In genomic region chr22:40805699-40806203, GRCh38 we compare ENCODE assay signal across 21 cellular contexts. TPM values are rescaled to one million over a fixed set of nuclear protein-coding genes. Genes with fewer than 3 reads are reported as not detected.
DNase-seq lines count a peak whose midpoint lies in the region; ATAC-seq, FAIRE-seq and TF ChIP-seq lines count a peak whose summit lies in the region.
"Had no signal": no experiment of that assay in that cellular context is flagged by ENCODE, and none has a peak within 500 bp of the region (broad histone marks: within the 10 kb centered on the region; RNA-seq: fewer than 3 reads in every experiment).

No MANE protein-coding gene starts in this region.

- CTCF ChIA-PET in HepG2 (lab: Yijun Ruan, JAX; ENCODE audit: low intra/inter-chr PET ratio, low total read pairs), result no interaction called here

- H3K27ac ChIP-seq in HepG2 (ENCODE audit: extremely low read length, insufficient read depth, low read length), result no peak overlapping the region
- no peak overlapping the region for H3K27ac ChIP-seq in right lobe of liver
- H3K27ac ChIP-seq in endodermal cell (ENCODE audit: low read depth, low read length), result no peak overlapping the region
- H3K27ac ChIP-seq in neural progenitor cell, result peak overlapping the region; percentile 55
- peak overlapping the region; percentile 32 for H3K27ac ChIP-seq in smooth muscle cell (ENCODE audit: low read depth)
- H3K27ac ChIP-seq: BLaER1 treated with 17β-estradiol and CSF1 and Interleukin-3, amounts not matched to agents 10 nM and 100 nM; HL-60 had no signal

- TF ChIP-seq EP300 in HepG2 (IDR thresholded peaks at IDR 0.05; ENCODE audit: low read depth in 2 of 2, low read length in 2 of 2) (no peak), HepG2 (CRISPR knock-in tag; IDR thresholded peaks at IDR 0.05; ENCODE audit: borderline replicate concordance) (no peak)

- intact Hi-C loops in HepG2 (cut with micrococcal nuclease; ENCODE audit: unreplicated experiment), result no loop called here
- intact Hi-C loops in right lobe of liver (cut with DNase I), result no loop called here

- TF ChIP-seq RAD21 in HepG2 (CRISPR knock-in tag; IDR thresholded peaks at IDR 0.05), result no peak

- peaks cover 16% of the 10 kb centered on the region for H3K79me2 ChIP-seq in HepG2 (ENCODE audit: insufficient read depth, low read length)
- H3K79me2 ChIP-seq in neural progenitor cell (ENCODE audit: low read depth), result peaks cover 56% of the 10 kb centered on the region
- peaks cover 78% of the 10 kb centered on the region for H3K79me2 ChIP-seq in smooth muscle cell (ENCODE audit: low read depth)

- H4K20me1 ChIP-seq in HepG2 (ENCODE audit: insufficient read depth, low read length) (no peaks in the 10 kb centered on the region), neural progenitor cell (ENCODE audit: low read depth) (peaks cover 11% of the 10 kb centered on the region), smooth muscle cell (ENCODE audit: low read depth) (peaks cover 11% of the 10 kb centered on the region)

- no TSS peak for BruUV-seq in HepG2 (replicated peaks; lab: Mats Ljungman, UMichigan)

- no peak overlapping the region for H3K4me3 ChIP-seq in HepG2 (replicated peaks in 1 of 3; ENCODE audit: insufficient read depth in 1 of 3, low read depth in 2 of 3, low read length in 3 of 3)
- H3K4me3 ChIP-seq in right lobe of liver, result no peak overlapping the region
- no peak overlapping the region for H3K4me3 ChIP-seq in endodermal cell (ENCODE audit: low read length)
- no peak overlapping the region for H3K4me3 ChIP-seq in neural progenitor cell
- no peak overlapping the region for H3K4me3 ChIP-seq in smooth muscle cell
- H3K4me3 ChIP-seq: BLaER1 treated with 17β-estradiol and CSF1 and Interleukin-3, amounts not matched to agents 10 nM and 100 nM had no signal

- POLR2A ChIA-PET in HepG2 (lab: Yijun Ruan, JAX), result interaction anchor here (0.5 kb wide), 1 partner anchor 73 kb away, joined by 4 read pairs; no protein-coding TSS in a partner anchor

- peak overlapping the region; percentile 20 for H3K27ac Mint-ChIP-seq in endodermal cell
- H3K27ac Mint-ChIP-seq in neural progenitor cell, result no peak overlapping the region
- H3K27ac Mint-ChIP-seq: HFFc6 had no signal

- no peak overlapping the region for H3K4me3 Mint-ChIP-seq in endodermal cell
- no peak overlapping the region for H3K4me3 Mint-ChIP-seq in neural progenitor cell
- H3K4me3 Mint-ChIP-seq: CD4-positive, CD25-positive, alpha-beta regulatory T cell; HFFc6 had no signal

- TF ChIP-seq CTCF in HepG2 (CRISPR knock-in tag; IDR thresholded peaks at IDR 0.05) (no peak), right lobe of liver (IDR thresholded peaks at IDR 0.05) (no peak), endodermal cell (conservative IDR thresholded peaks at IDR 0.05) (no peak), neural progenitor cell (IDR thresholded peaks at IDR 0.05) (no peak), smooth muscle cell (IDR thresholded peaks at IDR 0.05; ENCODE audit: borderline replicate concordance, insufficient read depth, poor library complexity, severe bottlenecking) (no peak)

- H3K9me3 ChIP-seq in HepG2 (ENCODE audit: low read length), result no peaks in the 10 kb centered on the region
- H3K9me3 ChIP-seq in right lobe of liver, result no peaks in the 10 kb centered on the region
- H3K9me3 ChIP-seq in endodermal cell (ENCODE audit: control insufficient read depth, low read length), result no peaks in the 10 kb centered on the region
- no peaks in the 10 kb centered on the region for H3K9me3 ChIP-seq in neural progenitor cell (ENCODE audit: low read depth)
- H3K9me3 ChIP-seq in smooth muscle cell (replicated peaks; ENCODE audit: low read depth), result no peaks in the 10 kb centered on the region
- H3K9me3 ChIP-seq: BLaER1 treated with 17β-estradiol and CSF1 and Interleukin-3, amounts not matched to agents 10 nM and 100 nM had no signal

- H3K4me1 ChIP-seq in HepG2 (ENCODE audit: insufficient read depth, low read length) (peaks cover 10% of the 10 kb centered on the region), right lobe of liver (no peaks in the 10 kb centered on the region), endodermal cell (ENCODE audit: control insufficient read depth, insufficient read depth, low read length) (no peaks in the 10 kb centered on the region), neural progenitor cell (peaks cover 7% of the 10 kb centered on the region), smooth muscle cell (ENCODE audit: low read depth) (no peaks in the 10 kb centered on the region)

- H3K27me3 ChIP-seq in HepG2 (ENCODE audit: control insufficient read depth in 1 of 2, insufficient read depth in 2 of 2, low read length in 2 of 2) (no peaks in the 10 kb centered on the region), right lobe of liver (no peaks in the 10 kb centered on the region), endodermal cell (ENCODE audit: control insufficient read depth, insufficient read depth, low read length, poor library complexity, severe bottlenecking) (no peaks in the 10 kb centered on the region), neural progenitor cell (no peaks in the 10 kb centered on the region), smooth muscle cell (ENCODE audit: low read depth) (no peaks in the 10 kb centered on the region)
- H3K27me3 ChIP-seq: BLaER1 treated with 17β-estradiol and CSF1 and Interleukin-3, amounts not matched to agents 10 nM and 100 nM had no signal

- in situ Hi-C loops in HepG2 (cut with HindIII; ENCODE audit: extremely low pct_ligation_motif_present, low pct_unique_long_range_greater_than_20kb), result no loop called here

- TF ChIP-seq POLR2A in HepG2 (IDR thresholded peaks at IDR 0.05; ENCODE audit: insufficient read depth in 1 of 2, low read depth in 2 of 2, low read length in 2 of 2) (no peak), right lobe of liver (IDR thresholded peaks at IDR 0.05) (no peak)

- no peaks in the 10 kb centered on the region for H3K27me3 Mint-ChIP-seq in endodermal cell (ENCODE audit: insufficient read depth)
- H3K27me3 Mint-ChIP-seq in neural progenitor cell (ENCODE audit: insufficient read depth, low read depth), result peaks cover 6% of the 10 kb centered on the region
- H3K27me3 Mint-ChIP-seq: CD4-positive, CD25-positive, alpha-beta regulatory T cell had no signal

- H3K9me3 Mint-ChIP-seq in endodermal cell (no peaks in the 10 kb centered on the region), neural progenitor cell (no peaks in the 10 kb centered on the region)
- H3K9me3 Mint-ChIP-seq: CD4-positive, CD25-positive, alpha-beta regulatory T cell; HFFc6 had no signal

- no peak overlapping the region for H3K9ac ChIP-seq in HepG2 (ENCODE audit: insufficient read depth, low read depth, low read length)
- H3K9ac ChIP-seq in endodermal cell (ENCODE audit: extremely low read depth, low read length, poor library complexity, severe bottlenecking), result no peak overlapping the region
- H3K9ac ChIP-seq in neural progenitor cell, result no peak overlapping the region
- H3K9ac ChIP-seq in smooth muscle cell (ENCODE audit: low read depth), result no peak overlapping the region
- H3K9ac ChIP-seq: BLaER1 treated with 17β-estradiol and CSF1 and Interleukin-3, amounts not matched to agents 10 nM and 100 nM had no signal

- ATAC-seq in HepG2 (no peak), right lobe of liver (no peak)

- H3K4me2 ChIP-seq in HepG2 (ENCODE audit: low read depth, low read length) (no peak overlapping the region), neural progenitor cell (no peak overlapping the region), smooth muscle cell (peak overlapping the region; percentile 10)
- H3K4me2 ChIP-seq: BLaER1 treated with 17β-estradiol and CSF1 and Interleukin-3, amounts not matched to agents 10 nM and 100 nM had no signal

- H3K36me3 ChIP-seq in HepG2 (replicated peaks in 1 of 2; ENCODE audit: control insufficient read depth in 1 of 2, insufficient read depth in 2 of 2, low read length in 2 of 2), result peaks cover 0 to 11% of the 10 kb centered on the region in 2 experiments; a peak in 1 of 5 replicates
- no peaks in the 10 kb centered on the region for H3K36me3 ChIP-seq in right lobe of liver
- H3K36me3 ChIP-seq in endodermal cell (ENCODE audit: control insufficient read depth, insufficient read depth, low read length), result peaks cover 10% of the 10 kb centered on the region
- H3K36me3 ChIP-seq in neural progenitor cell, result no peaks in the 10 kb centered on the region
- H3K36me3 ChIP-seq in smooth muscle cell (ENCODE audit: low read depth), result no peaks in the 10 kb centered on the region

- FAIRE-seq in HepG2 (lab: Jason Lieb, UNC), result no peak
- FAIRE-seq: GM12891 had no signal

- 95% methylated on average over 3 of the region's 3 CpGs for WGBS in HepG2 (ENCODE audit: low lambda C conversion rate)
- WGBS in right lobe of liver (ENCODE audit: insufficient coverage, low coverage, low lambda C conversion rate, missing lambda C conversion rate), result 94% methylated on average over 3 of the region's 3 CpGs
- WGBS in endodermal cell (ENCODE audit: insufficient coverage in 1 of 2, insufficient read length in 1 of 2), 2 experiments, result 97 to 100% methylated on average over 2 to 3 of the region's 3 CpGs
- 78% methylated on average over 3 of the region's 3 CpGs for WGBS in smooth muscle cell (ENCODE audit: low lambda C conversion rate)

- H3K4me1 Mint-ChIP-seq in endodermal cell (peaks cover 3% of the 10 kb centered on the region), neural progenitor cell (no peaks in the 10 kb centered on the region)

- H3K36me3 Mint-ChIP-seq in endodermal cell (ENCODE audit: low read depth) (peaks cover 8% of the 10 kb centered on the region), neural progenitor cell (peaks cover 11% of the 10 kb centered on the region)

- H2AFZ ChIP-seq in HepG2 (ENCODE audit: low read length), result no peak overlapping the region
- no peak overlapping the region for H2AFZ ChIP-seq in neural progenitor cell (replicated peaks)
- H2AFZ ChIP-seq in smooth muscle cell (ENCODE audit: low read depth), result no peak overlapping the region

- H3F3A ChIP-seq in neural progenitor cell (ENCODE audit: low read depth) (peaks cover 4% of the 10 kb centered on the region), smooth muscle cell (ENCODE audit: low read depth) (no peaks in the 10 kb centered on the region)

- no peak for DNase-seq in HepG2 (ENCODE audit: low spot score)
- DNase-seq in right lobe of liver, result no peak
- no peak for DNase-seq in endodermal cell
- no peak for DNase-seq in neural progenitor cell (ENCODE audit: low spot score)
- DNase-seq in smooth muscle cell (lab: John Stamatoyannopoulos, UW; ENCODE audit: unreplicated experiment), result no peak
- no peak for DNase-seq in GF-D8 (lab: John Stamatoyannopoulos, UW)
- no peak for DNase-seq in DMS153 treated with DMSO at 0.1 percent for 48 hours (lab: John Stamatoyannopoulos, UW; ENCODE audit: unreplicated experiment)
- no peak for DNase-seq in activated CD8-positive, alpha-beta memory T cell treated with anti-CD3 and anti-CD28 coated beads for 24 hours
- DNase-seq: ACHN; Calu3; CD4-positive, CD25-positive, alpha-beta regulatory T cell; DMS 273 treated with DMSO at 0.1 percent for 48 hours; DMS79; HCEC 1CT; HFFc6 had no signal

RNA-seq across cellular contexts. Expression of gene SLC25A17, which starts 13.4 kb away (rescaled TPM):
- 24.0 and 27.9 TPM in 2 replicates for total RNA-seq in HepG2 (2016; rRNA removed; fragmentation: Illumina TruSeq; extraction: Trizol)
- total RNA-seq in HepG2 (2016; cell fraction: cytosol; rRNA removed; fragmentation: Illumina TruSeq; extraction: Trizol; ENCODE audit: low read depth), result 7.0 and 7.4 TPM in 2 replicates
- total RNA-seq in HepG2 (2016; cell fraction: insoluble cytoplasmic fraction; rRNA removed; fragmentation: Illumina TruSeq; extraction: Trizol), result 25.7 TPM in 2 replicates
- total RNA-seq in HepG2 (2016; cell fraction: membrane; rRNA removed; fragmentation: Illumina TruSeq; extraction: Trizol), result 8.4 and 11.0 TPM in 2 replicates
- total RNA-seq in HepG2 (2016; cell fraction: nucleus; rRNA removed; fragmentation: Illumina TruSeq; extraction: Trizol), result 20.3 and 22.9 TPM in 2 replicates
- polyA plus RNA-seq in HepG2 (2011; rRNA removed), result 12.6 and 15.7 TPM in 2 replicates
- polyA plus RNA-seq in HepG2 (2011; cell fraction: cytosol; rRNA removed), result 7.8 and 12.4 TPM in 2 replicates
- 6.1 and 7.7 TPM in 2 replicates for polyA plus RNA-seq in HepG2 (2011; cell fraction: nucleus; rRNA removed)
- polyA plus RNA-seq in HepG2 (2012), result 10.8 and 11.8 TPM in 2 replicates
- 3.5 and 4.2 TPM in 2 replicates for polyA plus RNA-seq in HepG2 (2016; cell fraction: cytosol; fragmentation: Illumina TruSeq; extraction: Trizol; ENCODE audit: low read depth)
- 28.0 and 29.5 TPM in 2 replicates for polyA plus RNA-seq in HepG2 (2016; cell fraction: insoluble cytoplasmic fraction; fragmentation: Illumina TruSeq; extraction: Trizol; ENCODE audit: low read depth)
- polyA plus RNA-seq in HepG2 (2016; cell fraction: membrane; fragmentation: Illumina TruSeq; extraction: Trizol; ENCODE audit: low read depth), result 7.3 and 7.7 TPM in 2 replicates
- 41.8 and 43.0 TPM in 2 replicates for polyA plus RNA-seq in HepG2 (2016; cell fraction: nucleus; fragmentation: Illumina TruSeq; extraction: Trizol; ENCODE audit: insufficient read depth, low read depth)
- 9.5 and 14.5 TPM in 2 replicates for polyA minus RNA-seq in HepG2 (2011; rRNA and poly(A)+ RNA removed; ENCODE audit: low replicate concordance)
- polyA minus RNA-seq in HepG2 (2011; cell fraction: cytosol; rRNA and poly(A)+ RNA removed), result 6.0 and 6.3 TPM in 2 replicates
- polyA minus RNA-seq in HepG2 (2011; cell fraction: nucleus; rRNA and poly(A)+ RNA removed), result 6.3 and 9.4 TPM in 2 replicates
- 10 to 100 TPM; 10.9 to 15.5 (median 13.0) TPM for total RNA-seq in right lobe of liver
- total RNA-seq in endodermal cell, result 10 to 100 TPM; 25.4 to 29.4 TPM
- 24.3 TPM for polyA plus RNA-seq in endodermal cell (2013, experiment 1 of 2)
- polyA plus RNA-seq in endodermal cell (2013, experiment 2 of 2), result 23.4 TPM
- total RNA-seq in neural progenitor cell (ENCODE audit: low replicate concordance), result 27.1 and 31.7 TPM in 2 replicates
- total RNA-seq in smooth muscle cell, result 28.9 and 29.1 TPM in 2 replicates
- 29.0 and 31.5 TPM in 2 replicates for polyA plus RNA-seq in smooth muscle cell

RNA-seq across cellular contexts. Expression of gene ST13, which starts 50.7 kb away (rescaled TPM):
- total RNA-seq in HepG2 (2016; rRNA removed; fragmentation: Illumina TruSeq; extraction: Trizol) (274 and 393 TPM in 2 replicates), right lobe of liver (100 to 1,000 TPM in 4 of 6 experiments, 10 to 100 TPM in 2; 70.3 to 262 (median 143) TPM), endodermal cell (100 to 1,000 TPM; 310 to 324 TPM), neural progenitor cell (ENCODE audit: low replicate concordance) (213 and 310 TPM in 2 replicates), smooth muscle cell (118 and 128 TPM in 2 replicates)
- 96.2 and 106 TPM in 2 replicates for total RNA-seq in HepG2 (2016; cell fraction: cytosol; rRNA removed; fragmentation: Illumina TruSeq; extraction: Trizol; ENCODE audit: low read depth)
- total RNA-seq in HepG2 (2016; cell fraction: insoluble cytoplasmic fraction; rRNA removed; fragmentation: Illumina TruSeq; extraction: Trizol), result 279 and 367 TPM in 2 replicates
- total RNA-seq in HepG2 (2016; cell fraction: membrane; rRNA removed; fragmentation: Illumina TruSeq; extraction: Trizol), result 202 and 206 TPM in 2 replicates
- 86.1 and 94.9 TPM in 2 replicates for total RNA-seq in HepG2 (2016; cell fraction: nucleus; rRNA removed; fragmentation: Illumina TruSeq; extraction: Trizol)
- polyA plus RNA-seq in HepG2 (2011; rRNA removed) (104 and 110 TPM in 2 replicates), smooth muscle cell (129 and 146 TPM in 2 replicates)
- polyA plus RNA-seq in HepG2 (2011; cell fraction: cytosol; rRNA removed), result 60.5 and 92.1 TPM in 2 replicates
- 22.5 and 35.3 TPM in 2 replicates for polyA plus RNA-seq in HepG2 (2011; cell fraction: nucleus; rRNA removed)
- 273 and 374 TPM in 2 replicates for polyA plus RNA-seq in HepG2 (2012)
- polyA plus RNA-seq in HepG2 (2016; cell fraction: cytosol; fragmentation: Illumina TruSeq; extraction: Trizol; ENCODE audit: low read depth), result 142 and 151 TPM in 2 replicates
- 458 and 479 TPM in 2 replicates for polyA plus RNA-seq in HepG2 (2016; cell fraction: insoluble cytoplasmic fraction; fragmentation: Illumina TruSeq; extraction: Trizol; ENCODE audit: low read depth)
- 211 and 234 TPM in 2 replicates for polyA plus RNA-seq in HepG2 (2016; cell fraction: membrane; fragmentation: Illumina TruSeq; extraction: Trizol; ENCODE audit: low read depth)
- polyA plus RNA-seq in HepG2 (2016; cell fraction: nucleus; fragmentation: Illumina TruSeq; extraction: Trizol; ENCODE audit: insufficient read depth, low read depth), result 146 and 149 TPM in 2 replicates
- polyA minus RNA-seq in HepG2 (2011; rRNA and poly(A)+ RNA removed; ENCODE audit: low replicate concordance), result 57.3 and 59.1 TPM in 2 replicates
- polyA minus RNA-seq in HepG2 (2011; cell fraction: cytosol; rRNA and poly(A)+ RNA removed), result 121 and 140 TPM in 2 replicates
- polyA minus RNA-seq in HepG2 (2011; cell fraction: nucleus; rRNA and poly(A)+ RNA removed), result 28.6 and 46.7 TPM in 2 replicates
- polyA plus RNA-seq in endodermal cell (2013, experiment 1 of 2), result 220 TPM
- polyA plus RNA-seq in endodermal cell (2013, experiment 2 of 2), result 226 TPM

RNA-seq across cellular contexts. Expression of gene XPNPEP3, which starts 51.2 kb away (rescaled TPM):
- 10.3 and 15.9 TPM in 2 replicates for total RNA-seq in HepG2 (2016; rRNA removed; fragmentation: Illumina TruSeq; extraction: Trizol)
- total RNA-seq in HepG2 (2016; cell fraction: cytosol; rRNA removed; fragmentation: Illumina TruSeq; extraction: Trizol; ENCODE audit: low read depth), result 6.3 and 6.9 TPM in 2 replicates
- total RNA-seq in HepG2 (2016; cell fraction: insoluble cytoplasmic fraction; rRNA removed; fragmentation: Illumina TruSeq; extraction: Trizol), result 10.3 and 14.2 TPM in 2 replicates
- total RNA-seq in HepG2 (2016; cell fraction: membrane; rRNA removed; fragmentation: Illumina TruSeq; extraction: Trizol), result 8.4 and 9.9 TPM in 2 replicates
- 11.4 and 12.4 TPM in 2 replicates for total RNA-seq in HepG2 (2016; cell fraction: nucleus; rRNA removed; fragmentation: Illumina TruSeq; extraction: Trizol)
- 11.4 and 14.0 TPM in 2 replicates for polyA plus RNA-seq in HepG2 (2011; rRNA removed)
- 6.8 and 8.4 TPM in 2 replicates for polyA plus RNA-seq in HepG2 (2011; cell fraction: cytosol; rRNA removed)
- 9.2 and 10.6 TPM in 2 replicates for polyA plus RNA-seq in HepG2 (2011; cell fraction: nucleus; rRNA removed)
- 4.7 and 6.7 TPM in 2 replicates for polyA plus RNA-seq in HepG2 (2012)
- polyA plus RNA-seq in HepG2 (2016; cell fraction: cytosol; fragmentation: Illumina TruSeq; extraction: Trizol; ENCODE audit: low read depth), result 4.5 and 5.8 TPM in 2 replicates
- 11.0 and 12.5 TPM in 2 replicates for polyA plus RNA-seq in HepG2 (2016; cell fraction: insoluble cytoplasmic fraction; fragmentation: Illumina TruSeq; extraction: Trizol; ENCODE audit: low read depth)
- polyA plus RNA-seq in HepG2 (2016; cell fraction: membrane; fragmentation: Illumina TruSeq; extraction: Trizol; ENCODE audit: low read depth), result 7.6 and 8.4 TPM in 2 replicates
- 14.5 TPM in 2 replicates for polyA plus RNA-seq in HepG2 (2016; cell fraction: nucleus; fragmentation: Illumina TruSeq; extraction: Trizol; ENCODE audit: insufficient read depth, low read depth)
- polyA minus RNA-seq in HepG2 (2011; rRNA and poly(A)+ RNA removed; ENCODE audit: low replicate concordance), result 16.7 and 45.3 TPM in 2 replicates
- polyA minus RNA-seq in HepG2 (2011; cell fraction: cytosol; rRNA and poly(A)+ RNA removed), result 14.6 and 15.7 TPM in 2 replicates
- 24.5 and 26.7 TPM in 2 replicates for polyA minus RNA-seq in HepG2 (2011; cell fraction: nucleus; rRNA and poly(A)+ RNA removed)
- total RNA-seq in right lobe of liver, result 10 to 100 TPM in 5 of 6 experiments, 1 to 10 TPM in 1; 9.2 to 33.7 (median 18.5) TPM
- total RNA-seq in endodermal cell, result 10 to 100 TPM; 27.6 to 32.7 TPM
- 18.9 TPM for polyA plus RNA-seq in endodermal cell (2013, experiment 1 of 2)
- 18.0 TPM for polyA plus RNA-seq in endodermal cell (2013, experiment 2 of 2)
- total RNA-seq in neural progenitor cell (ENCODE audit: low replicate concordance), result 18.0 and 21.4 TPM in 2 replicates
- total RNA-seq in smooth muscle cell, result 9.8 and 12.3 TPM in 2 replicates
- 3.9 and 5.3 TPM in 2 replicates for polyA plus RNA-seq in smooth muscle cell

RNA-seq across cellular contexts. Expression of gene DNAJB7, which starts 56.2 kb away (rescaled TPM):
- not detected in 2 replicates for total RNA-seq in HepG2 (2016; rRNA removed; fragmentation: Illumina TruSeq; extraction: Trizol)
- total RNA-seq in HepG2 (2016; cell fraction: cytosol; rRNA removed; fragmentation: Illumina TruSeq; extraction: Trizol; ENCODE audit: low read depth), result not detected in 2 replicates
- total RNA-seq in HepG2 (2016; cell fraction: insoluble cytoplasmic fraction; rRNA removed; fragmentation: Illumina TruSeq; extraction: Trizol), result not detected in 2 replicates
- not detected in 2 replicates for total RNA-seq in HepG2 (2016; cell fraction: membrane; rRNA removed; fragmentation: Illumina TruSeq; extraction: Trizol)
- not detected in 2 replicates for total RNA-seq in HepG2 (2016; cell fraction: nucleus; rRNA removed; fragmentation: Illumina TruSeq; extraction: Trizol)
- polyA plus RNA-seq in HepG2 (2011; rRNA removed), result not detected in 2 replicates
- not detected in 2 replicates for polyA plus RNA-seq in HepG2 (2011; cell fraction: cytosol; rRNA removed)
- polyA plus RNA-seq in HepG2 (2011; cell fraction: nucleus; rRNA removed), result not detected in 2 replicates
- polyA plus RNA-seq in HepG2 (2012), result 0.11 and 0.20 TPM in 2 replicates
- polyA plus RNA-seq in HepG2 (2016; cell fraction: cytosol; fragmentation: Illumina TruSeq; extraction: Trizol; ENCODE audit: low read depth), result not detected in 2 replicates
- not detected in 2 replicates for polyA plus RNA-seq in HepG2 (2016; cell fraction: insoluble cytoplasmic fraction; fragmentation: Illumina TruSeq; extraction: Trizol; ENCODE audit: low read depth)
- not detected in 2 replicates for polyA plus RNA-seq in HepG2 (2016; cell fraction: membrane; fragmentation: Illumina TruSeq; extraction: Trizol; ENCODE audit: low read depth)
- not detected in 2 replicates for polyA plus RNA-seq in HepG2 (2016; cell fraction: nucleus; fragmentation: Illumina TruSeq; extraction: Trizol; ENCODE audit: insufficient read depth, low read depth)
- polyA minus RNA-seq in HepG2 (2011; rRNA and poly(A)+ RNA removed; ENCODE audit: low replicate concordance), result not detected in 2 replicates
- not detected in 2 replicates for polyA minus RNA-seq in HepG2 (2011; cell fraction: cytosol; rRNA and poly(A)+ RNA removed)
- not detected in 2 replicates for polyA minus RNA-seq in HepG2 (2011; cell fraction: nucleus; rRNA and poly(A)+ RNA removed)
- total RNA-seq in right lobe of liver, result not detected
- total RNA-seq in endodermal cell, result not detected
- not detected for polyA plus RNA-seq in endodermal cell (2013, experiment 1 of 2)
- polyA plus RNA-seq in endodermal cell (2013, experiment 2 of 2), result not detected
- total RNA-seq in neural progenitor cell (ENCODE audit: low replicate concordance), result not detected in 2 replicates
- not detected in 2 replicates for total RNA-seq in smooth muscle cell
- 0.26 TPM in 1 of 2 replicates, not detected in the other for polyA plus RNA-seq in smooth muscle cell
- total RNA-seq: A172; Calu3; CD4-positive, CD25-positive, alpha-beta regulatory T cell; G401; H4; HFFc6 had no signal

Comparison
In these comparisons a context has a peak if more than half of its experiments do, and no peak if none do; other contexts are left out.
1. H3K27ac ChIP-seq: peak in neural progenitor cell (single experiment) and smooth muscle cell (single experiment); none in HepG2 (single experiment), right lobe of liver (0 of 3) and endodermal cell (single experiment).